In the genomic region with DNA sequence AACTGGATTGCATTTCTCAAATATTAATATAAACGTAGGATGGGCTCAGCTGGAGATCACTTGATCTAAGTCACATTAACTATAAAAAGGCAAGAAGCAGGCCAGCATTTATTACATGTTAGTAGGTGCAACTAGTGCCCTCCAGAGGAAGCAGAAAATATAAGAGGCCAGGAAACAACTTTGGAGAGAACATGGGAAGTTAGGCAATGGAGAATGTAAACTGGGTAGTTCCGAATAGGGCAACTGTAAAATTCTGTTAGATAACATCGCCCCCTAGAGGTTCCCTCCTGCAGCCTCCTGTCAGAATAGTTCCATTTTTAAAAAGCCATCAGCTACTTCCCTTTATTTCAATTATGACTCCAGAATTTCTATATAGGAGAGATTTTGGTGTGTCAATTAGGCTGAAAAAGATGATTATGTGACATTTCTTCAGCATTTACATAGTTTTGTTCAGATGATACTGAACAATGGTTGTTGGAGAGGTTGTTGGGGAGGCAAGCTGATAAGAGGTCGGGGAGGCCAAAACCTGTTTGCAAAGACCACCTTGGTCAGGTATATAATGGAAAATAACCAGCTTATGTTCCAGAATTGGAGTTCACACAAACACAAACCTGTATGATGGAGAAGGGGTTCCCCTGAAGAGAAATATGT, we compare ENCODE assay signal across 1 cellular context.
A peak's percentile ranks its signal among the peaks of the same experiment; 100 is the strongest.
TF ChIP-seq lines count a peak whose summit lies in the region.

No MANE protein-coding gene starts in this region.

TF ChIP-seq in HepG2, 621 proteins besides CTCF, POLR2A, EP300 and RAD21 (continued from another document and continues in another):
- no peak for TF ChIP-seq TFE3 (CRISPR knock-in tag; IDR thresholded peaks at IDR 0.05)
- TF ChIP-seq TOPORS (CRISPR knock-in tag; IDR thresholded peaks at IDR 0.05) = no peak
- no peak for TF ChIP-seq ZNF510 (CRISPR knock-in tag; IDR thresholded peaks at IDR 0.05; ENCODE audit: low read depth)
- no peak for TF ChIP-seq ZNF788 (CRISPR knock-in tag; IDR thresholded peaks at IDR 0.05; ENCODE audit: borderline replicate concordance)
- peak; percentile 89 for TF ChIP-seq STAG1 (CRISPR knock-in tag; IDR thresholded peaks at IDR 0.05)
- TF ChIP-seq GTF3A (CRISPR knock-in tag; conservative IDR thresholded peaks at IDR 0.05) = no peak
- TF ChIP-seq, protein P1, sequence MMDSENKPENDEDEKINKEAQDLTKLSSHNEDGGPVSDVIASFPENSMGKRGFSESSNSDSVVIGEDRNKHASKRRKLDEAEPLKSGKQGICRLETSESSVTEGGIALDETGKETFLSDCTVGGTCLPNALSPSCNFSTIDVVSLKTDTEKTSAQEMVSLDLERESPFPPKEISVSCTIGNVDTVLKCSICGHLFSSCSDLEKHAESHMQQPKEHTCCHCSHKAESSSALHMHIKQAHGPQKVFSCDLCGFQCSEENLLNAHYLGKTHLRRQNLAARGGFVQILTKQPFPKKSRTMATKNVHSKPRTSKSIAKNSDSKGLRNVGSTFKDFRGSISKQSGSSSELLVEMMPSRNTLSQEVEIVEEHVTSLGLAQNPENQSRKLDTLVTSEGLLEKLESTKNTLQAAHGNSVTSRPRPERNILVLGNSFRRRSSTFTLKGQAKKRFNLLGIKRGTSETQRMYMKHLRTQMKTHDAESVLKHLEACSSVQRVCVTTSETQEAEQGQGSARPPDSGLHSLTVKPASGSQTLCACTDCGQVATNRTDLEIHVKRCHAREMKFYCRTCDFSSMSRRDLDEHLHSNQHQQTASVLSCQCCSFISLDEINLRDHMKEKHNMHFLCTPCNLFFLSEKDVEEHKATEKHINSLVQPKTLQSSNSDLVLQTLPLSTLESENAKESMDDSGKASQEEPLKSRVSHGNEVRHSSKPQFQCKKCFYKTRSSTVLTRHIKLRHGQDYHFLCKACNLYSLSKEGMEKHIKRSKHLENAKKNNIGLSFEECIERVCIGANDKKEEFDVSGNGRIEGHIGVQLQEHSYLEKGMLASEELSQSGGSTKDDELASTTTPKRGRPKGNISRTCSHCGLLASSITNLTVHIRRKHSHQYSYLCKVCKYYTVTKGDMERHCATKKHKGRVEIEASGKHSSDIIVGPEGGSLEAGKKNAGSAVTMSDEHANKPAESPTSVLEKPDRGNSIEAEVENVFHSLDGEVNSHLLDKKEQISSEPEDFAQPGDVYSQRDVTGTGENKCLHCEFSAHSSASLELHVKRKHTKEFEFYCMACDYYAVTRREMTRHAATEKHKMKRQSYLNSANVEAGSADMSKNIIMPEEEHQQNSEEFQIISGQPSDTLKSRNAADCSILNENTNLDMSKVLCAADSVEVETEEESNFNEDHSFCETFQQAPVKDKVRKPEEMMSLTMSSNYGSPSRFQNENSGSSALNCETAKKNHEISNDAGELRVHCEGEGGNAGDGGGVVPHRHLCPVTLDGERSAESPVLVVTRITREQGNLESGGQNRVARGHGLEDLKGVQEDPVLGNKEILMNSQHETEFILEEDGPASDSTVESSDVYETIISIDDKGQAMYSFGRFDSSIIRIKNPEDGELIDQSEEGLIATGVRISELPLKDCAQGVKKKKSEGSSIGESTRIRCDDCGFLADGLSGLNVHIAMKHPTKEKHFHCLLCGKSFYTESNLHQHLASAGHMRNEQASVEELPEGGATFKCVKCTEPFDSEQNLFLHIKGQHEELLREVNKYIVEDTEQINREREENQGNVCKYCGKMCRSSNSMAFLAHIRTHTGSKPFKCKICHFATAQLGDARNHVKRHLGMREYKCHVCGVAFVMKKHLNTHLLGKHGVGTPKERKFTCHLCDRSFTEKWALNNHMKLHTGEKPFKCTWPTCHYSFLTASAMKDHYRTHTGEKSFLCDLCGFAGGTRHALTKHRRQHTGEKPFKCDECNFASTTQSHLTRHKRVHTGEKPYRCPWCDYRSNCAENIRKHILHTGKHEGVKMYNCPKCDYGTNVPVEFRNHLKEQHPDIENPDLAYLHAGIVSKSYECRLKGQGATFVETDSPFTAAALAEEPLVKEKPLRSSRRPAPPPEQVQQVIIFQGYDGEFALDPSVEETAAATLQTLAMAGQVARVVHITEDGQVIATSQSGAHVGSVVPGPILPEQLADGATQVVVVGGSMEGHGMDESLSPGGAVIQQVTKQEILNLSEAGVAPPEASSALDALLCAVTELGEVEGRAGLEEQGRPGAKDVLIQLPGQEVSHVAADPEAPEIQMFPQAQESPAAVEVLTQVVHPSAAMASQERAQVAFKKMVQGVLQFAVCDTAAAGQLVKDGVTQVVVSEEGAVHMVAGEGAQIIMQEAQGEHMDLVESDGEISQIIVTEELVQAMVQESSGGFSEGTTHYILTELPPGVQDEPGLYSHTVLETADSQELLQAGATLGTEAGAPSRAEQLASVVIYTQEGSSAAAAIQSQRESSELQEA (CRISPR knock-in tag; IDR thresholded peaks at IDR 0.05; ENCODE audit: not compliant biosample characterization) = no peak
- peak; percentile 40; the same call in 1 of the 2 replicates for TF ChIP-seq IRF2 (CRISPR knock-in tag; IDR thresholded peaks at IDR 0.05)
- TF ChIP-seq, protein P2, sequence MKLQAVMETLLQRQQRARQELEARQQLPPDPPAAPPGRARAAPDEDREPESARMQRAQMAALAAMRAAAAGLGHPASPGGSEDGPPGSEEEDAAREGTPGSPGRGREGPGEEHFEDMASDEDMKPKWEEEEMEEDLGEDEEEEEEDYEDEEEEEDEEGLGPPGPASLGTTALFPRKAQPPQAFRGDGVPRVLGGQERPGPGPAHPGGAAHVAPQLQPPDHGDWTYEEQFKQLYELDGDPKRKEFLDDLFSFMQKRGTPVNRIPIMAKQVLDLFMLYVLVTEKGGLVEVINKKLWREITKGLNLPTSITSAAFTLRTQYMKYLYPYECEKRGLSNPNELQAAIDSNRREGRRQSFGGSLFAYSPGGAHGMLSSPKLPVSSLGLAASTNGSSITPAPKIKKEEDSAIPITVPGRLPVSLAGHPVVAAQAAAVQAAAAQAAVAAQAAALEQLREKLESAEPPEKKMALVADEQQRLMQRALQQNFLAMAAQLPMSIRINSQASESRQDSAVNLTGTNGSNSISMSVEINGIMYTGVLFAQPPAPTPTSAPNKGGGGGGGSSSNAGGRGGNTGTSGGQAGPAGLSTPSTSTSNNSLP (IDR thresholded peaks at IDR 0.05; ENCODE audit: low read depth, low read length) = peak; percentile 71; the same call in 1 of the 2 replicates
- TF ChIP-seq, protein P3, sequence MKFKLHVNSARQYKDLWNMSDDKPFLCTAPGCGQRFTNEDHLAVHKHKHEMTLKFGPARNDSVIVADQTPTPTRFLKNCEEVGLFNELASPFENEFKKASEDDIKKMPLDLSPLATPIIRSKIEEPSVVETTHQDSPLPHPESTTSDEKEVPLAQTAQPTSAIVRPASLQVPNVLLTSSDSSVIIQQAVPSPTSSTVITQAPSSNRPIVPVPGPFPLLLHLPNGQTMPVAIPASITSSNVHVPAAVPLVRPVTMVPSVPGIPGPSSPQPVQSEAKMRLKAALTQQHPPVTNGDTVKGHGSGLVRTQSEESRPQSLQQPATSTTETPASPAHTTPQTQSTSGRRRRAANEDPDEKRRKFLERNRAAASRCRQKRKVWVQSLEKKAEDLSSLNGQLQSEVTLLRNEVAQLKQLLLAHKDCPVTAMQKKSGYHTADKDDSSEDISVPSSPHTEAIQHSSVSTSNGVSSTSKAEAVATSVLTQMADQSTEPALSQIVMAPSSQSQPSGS (CRISPR knock-in tag; IDR thresholded peaks at IDR 0.05) = no peak
- peak; percentile 71 for TF ChIP-seq ELF3 (CRISPR knock-in tag; IDR thresholded peaks at IDR 0.05)
- TF ChIP-seq FOXO4 (CRISPR knock-in tag; conservative IDR thresholded peaks at IDR 0.05) = no peak
- TF ChIP-seq MIXL1 (CRISPR knock-in tag; IDR thresholded peaks at IDR 0.05) = 0 out of 2 replicates have a peak, but pooled peaks have one; percentile 33
- TF ChIP-seq ZNF143 (CRISPR knock-in tag; IDR thresholded peaks at IDR 0.05) = no peak
- TF ChIP-seq, protein P4, sequence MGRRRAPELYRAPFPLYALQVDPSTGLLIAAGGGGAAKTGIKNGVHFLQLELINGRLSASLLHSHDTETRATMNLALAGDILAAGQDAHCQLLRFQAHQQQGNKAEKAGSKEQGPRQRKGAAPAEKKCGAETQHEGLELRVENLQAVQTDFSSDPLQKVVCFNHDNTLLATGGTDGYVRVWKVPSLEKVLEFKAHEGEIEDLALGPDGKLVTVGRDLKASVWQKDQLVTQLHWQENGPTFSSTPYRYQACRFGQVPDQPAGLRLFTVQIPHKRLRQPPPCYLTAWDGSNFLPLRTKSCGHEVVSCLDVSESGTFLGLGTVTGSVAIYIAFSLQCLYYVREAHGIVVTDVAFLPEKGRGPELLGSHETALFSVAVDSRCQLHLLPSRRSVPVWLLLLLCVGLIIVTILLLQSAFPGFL (CRISPR knock-in tag; IDR thresholded peaks at IDR 0.05) = no peak
- no peak for TF ChIP-seq ZNF329 (CRISPR knock-in tag; IDR thresholded peaks at IDR 0.05; ENCODE audit: low read depth)
- TF ChIP-seq MAF1 (CRISPR knock-in tag; IDR thresholded peaks at IDR 0.05; ENCODE audit: borderline replicate concordance) = no peak
- no peak for TF ChIP-seq ZNF281 (CRISPR knock-in tag; IDR thresholded peaks at IDR 0.05; ENCODE audit: borderline replicate concordance)
- no peak for TF ChIP-seq RORA (CRISPR knock-in tag; IDR thresholded peaks at IDR 0.05)
- TF ChIP-seq ZNF451 (CRISPR knock-in tag; IDR thresholded peaks at IDR 0.05) = no peak
- peak; percentile 51; the same call in 1 of the 2 replicates for TF ChIP-seq RXRB (CRISPR knock-in tag; IDR thresholded peaks at IDR 0.05; ENCODE audit: borderline replicate concordance)
- TF ChIP-seq, protein P5, sequence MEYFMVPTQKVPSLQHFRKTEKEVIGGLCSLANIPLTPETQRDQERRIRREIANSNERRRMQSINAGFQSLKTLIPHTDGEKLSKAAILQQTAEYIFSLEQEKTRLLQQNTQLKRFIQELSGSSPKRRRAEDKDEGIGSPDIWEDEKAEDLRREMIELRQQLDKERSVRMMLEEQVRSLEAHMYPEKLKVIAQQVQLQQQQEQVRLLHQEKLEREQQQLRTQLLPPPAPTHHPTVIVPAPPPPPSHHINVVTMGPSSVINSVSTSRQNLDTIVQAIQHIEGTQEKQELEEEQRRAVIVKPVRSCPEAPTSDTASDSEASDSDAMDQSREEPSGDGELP (IDR thresholded peaks at IDR 0.05; ENCODE audit: borderline replicate concordance, low read depth) = no peak
- TF ChIP-seq, protein P6, sequence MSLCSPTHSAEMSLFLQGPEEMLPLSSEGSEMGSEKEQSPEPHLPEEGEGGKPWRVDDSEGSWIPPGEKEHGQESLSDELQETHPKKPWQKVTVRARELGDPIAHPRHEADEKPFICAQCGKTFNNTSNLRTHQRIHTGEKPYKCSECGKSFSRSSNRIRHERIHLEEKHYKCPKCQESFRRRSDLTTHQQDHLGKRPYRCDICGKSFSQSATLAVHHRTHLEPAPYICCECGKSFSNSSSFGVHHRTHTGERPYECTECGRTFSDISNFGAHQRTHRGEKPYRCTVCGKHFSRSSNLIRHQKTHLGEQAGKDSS (CRISPR knock-in tag; IDR thresholded peaks at IDR 0.05; ENCODE audit: borderline replicate concordance, low read depth) = no peak
- TF ChIP-seq ZNF44 (CRISPR knock-in tag; IDR thresholded peaks at IDR 0.05) = no peak
- peak; percentile 92 for TF ChIP-seq SMC3 (IDR thresholded peaks at IDR 0.05; ENCODE audit: low read length)
- no peak for TF ChIP-seq SYNCRIP (IDR thresholded peaks at IDR 0.05; ENCODE audit: insufficient read depth, low read depth, low read length)
- TF ChIP-seq ZNF644 (CRISPR knock-in tag; IDR thresholded peaks at IDR 0.05; ENCODE audit: low read depth) = 0 out of 2 replicates have a peak, but pooled peaks have one; percentile 36
- TF ChIP-seq, protein P7, sequence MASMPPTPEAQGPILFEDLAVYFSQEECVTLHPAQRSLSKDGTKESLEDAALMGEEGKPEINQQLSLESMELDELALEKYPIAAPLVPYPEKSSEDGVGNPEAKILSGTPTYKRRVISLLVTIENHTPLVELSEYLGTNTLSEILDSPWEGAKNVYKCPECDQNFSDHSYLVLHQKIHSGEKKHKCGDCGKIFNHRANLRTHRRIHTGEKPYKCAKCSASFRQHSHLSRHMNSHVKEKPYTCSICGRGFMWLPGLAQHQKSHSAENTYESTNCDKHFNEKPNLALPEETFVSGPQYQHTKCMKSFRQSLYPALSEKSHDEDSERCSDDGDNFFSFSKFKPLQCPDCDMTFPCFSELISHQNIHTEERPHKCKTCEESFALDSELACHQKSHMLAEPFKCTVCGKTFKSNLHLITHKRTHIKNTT (CRISPR knock-in tag; IDR thresholded peaks at IDR 0.05) = no peak
- TF ChIP-seq SKI (IDR thresholded peaks at IDR 0.05; ENCODE audit: partially characterized antibody) = no peak
